ENCODE assay signal across 19 cellular contexts in genomic region chr5:133859073-133859472, GRCh38.
DNase-seq lines count a peak whose midpoint lies in the region; ATAC-seq, FAIRE-seq and TF ChIP-seq lines count a peak whose summit lies in the region.
"Had no signal": no experiment of that assay in that cellular context is flagged by ENCODE, and none has a peak within 500 bp of the region (broad histone marks: within the 10 kb centered on the region; RNA-seq: fewer than 3 reads in every experiment).

No MANE protein-coding gene starts in this region.

- 0 out of 2 replicates have a peak, but pooled peaks cover 6% of the 10 kb centered on the region for H3K4me1 ChIP-seq in MM.1S (ENCODE audit: low read length)
- H3K4me1 ChIP-seq: A549, Peyer's patch had no signal

- H3K27me3 Mint-ChIP-seq in activated CD8-positive, alpha-beta memory T cell treated with anti-CD3 and anti-CD28 coated beads, Interleukin-2, amount 10 ng/mL, durations not matched to agents 7 days and 5 days: peaks cover 18% of the 10 kb centered on the region

- H3K27ac Mint-ChIP-seq in activated CD8-positive, alpha-beta memory T cell treated with anti-CD3 and anti-CD28 coated beads, Interleukin-2, amount 10 ng/mL, durations not matched to agents 7 days and 5 days: no peak overlapping the region

- H3K9me3 Mint-ChIP-seq in activated CD8-positive, alpha-beta memory T cell treated with anti-CD3 and anti-CD28 coated beads, Interleukin-2, amount 10 ng/mL, durations not matched to agents 7 days and 5 days (ENCODE audit: low read depth): no peaks in the 10 kb centered on the region

- peak; percentile 60 for FAIRE-seq in GM18507 (lab: Jason Lieb, UNC)
- FAIRE-seq: A549, HepG2 had no signal

- no peak overlapping the region for H3K27ac ChIP-seq in MM.1S (ENCODE audit: low read length)
- H3K27ac ChIP-seq: A549, Peyer's patch had no signal

- H3K4me3 Mint-ChIP-seq in activated CD8-positive, alpha-beta memory T cell treated with anti-CD3 and anti-CD28 coated beads, Interleukin-2, amount 10 ng/mL, durations not matched to agents 7 days and 5 days: no peak overlapping the region

- 0 out of 2 replicates have a peak, but pooled peaks cover 7% of the 10 kb centered on the region for H3K27me3 ChIP-seq in MM.1S (replicated peaks; ENCODE audit: insufficient read depth, low read length)
- H3K27me3 ChIP-seq: Peyer's patch had no signal

- H3K4me2 ChIP-seq in MM.1S (ENCODE audit: low read depth, low read length): peak overlapping the region; percentile 4; the same call in 1 of the 2 replicates
- H3K4me2 ChIP-seq: A549 had no signal

- ATAC-seq in activated CD8-positive, alpha-beta memory T cell treated with anti-CD3 and anti-CD28 coated beads, Interleukin-2, amount 10 ng/mL, durations not matched to agents 7 days and 5 days: no peak
- ATAC-seq in GM21390 (IDR thresholded peaks at IDR 0.05; ENCODE audit: unreplicated experiment) (no peak), HG03442 (IDR thresholded peaks at IDR 0.05; ENCODE audit: unreplicated experiment) (no peak)
- ATAC-seq: A549, HepG2, Right ventricle myocardium inferior had no signal

- no peak overlapping the region for H3K4me3 ChIP-seq in MM.1S (ENCODE audit: low read length)
- H3K4me3 ChIP-seq: A549, Peyer's patch had no signal

- no peaks in the 10 kb centered on the region for H3K79me2 ChIP-seq in MM.1S (ENCODE audit: low read length)

- H3K36me3 Mint-ChIP-seq in activated CD8-positive, alpha-beta memory T cell treated with anti-CD3 and anti-CD28 coated beads, Interleukin-2, amount 10 ng/mL, durations not matched to agents 7 days and 5 days: no peaks in the 10 kb centered on the region

- H3K9me2 ChIP-seq in MM.1S (replicated peaks; ENCODE audit: insufficient read depth, low read length): no peaks in the 10 kb centered on the region

- TF ChIP-seq CTCF in MM.1S (IDR thresholded peaks at IDR 0.05; ENCODE audit: low read length): no peak

- CTCF ChIA-PET in activated CD8-positive, alpha-beta memory T cell treated with anti-CD3 and anti-CD28 coated beads, Interleukin-2, amount 10 ng/mL, durations not matched to agents 7 days and 5 days (lab: Charles Lee): interaction anchor here (1.6 kb wide), 1 partner anchor 10 kb away, joined by 9 read pairs; no protein-coding TSS in a partner anchor

- no peaks in the 10 kb centered on the region for H3F3A ChIP-seq in MM.1S (ENCODE audit: insufficient read depth, low read length)

- H3K9ac ChIP-seq in MM.1S (ENCODE audit: low read length): no peak overlapping the region

- no peaks in the 10 kb centered on the region for H3K9me3 ChIP-seq in MM.1S (replicated peaks; ENCODE audit: insufficient read depth, low read length)
- H3K9me3 ChIP-seq: A549 had no signal

- no peaks in the 10 kb centered on the region for H4K20me1 ChIP-seq in MM.1S (ENCODE audit: insufficient read depth, low read length)

- H3K36me3 ChIP-seq in MM.1S (replicated peaks; ENCODE audit: insufficient read depth, low read length): no peaks in the 10 kb centered on the region
- H3K36me3 ChIP-seq: Peyer's patch had no signal

- DNase-seq in activated CD8-positive, alpha-beta memory T cell treated with anti-CD3 and anti-CD28 coated beads, Interleukin-2, amount 10 ng/mL, durations not matched to agents 7 days and 5 days: peak; percentile 36
- no peak for DNase-seq in activated CD8-positive, alpha-beta memory T cell treated with anti-CD3 and anti-CD28 coated beads, Interleukin-2, amount 50 U/mL, for 48 hours
- DNase-seq in GM18507 (ENCODE audit: extremely low spot score, insufficient read length, low read depth) (no peak), MM.1S (peak; percentile 48), islet precursor cell (peak; percentile 25), DMS53 (lab: John Stamatoyannopoulos, UW) (no peak)
- DNase-seq: C1 segment of cervical spinal cord, GDM1, KG1, NCI-H1048, NCI-H2081 treated with DMSO at 0.1 percent for 48 hours, NCI-H510A, NCI-H82, Peyer's patch had no signal

- H3K4me1 Mint-ChIP-seq in activated CD8-positive, alpha-beta memory T cell treated with anti-CD3 and anti-CD28 coated beads, Interleukin-2, amount 10 ng/mL, durations not matched to agents 7 days and 5 days: peaks cover 8% of the 10 kb centered on the region

- no peak overlapping the region for H2AFZ ChIP-seq in MM.1S (ENCODE audit: low read length)

Comparison
In these comparisons a context has a peak if more than half of its experiments do, and no peak if none do; other contexts are left out.
1. DNase-seq: peak in activated CD8-positive, alpha-beta memory T cell treated with anti-CD3 and anti-CD28 coated beads, Interleukin-2, amount 10 ng/mL, durations not matched to agents 7 days and 5 days (single experiment), MM.1S (single experiment) and islet precursor cell (single experiment); none in activated CD8-positive, alpha-beta memory T cell treated with anti-CD3 and anti-CD28 coated beads, Interleukin-2, amount 50 U/mL, for 48 hours (single experiment), GM18507 (single experiment) and DMS53 (single experiment).